34 cellular contexts compared by ENCODE assay signal in genomic region chr5:122377023-122377422, GRCh38.
A peak's percentile ranks its signal among the peaks of the same experiment; 100 is the strongest.
DNase-seq lines count a peak whose midpoint lies in the region; ATAC-seq and TF ChIP-seq lines count a peak whose summit lies in the region.
"Had no signal": no experiment of that assay in that cellular context is flagged by ENCODE, and none has a peak within 500 bp of the region (broad histone marks: within the 10 kb centered on the region; RNA-seq: fewer than 3 reads in every experiment).

No MANE protein-coding gene starts in this region.

- CTCF ChIA-PET in MCF 10A (lab: Yijun Ruan, JAX), result interaction anchor here (0.7 kb wide), 1 partner anchor 647 kb away, joined by 3 read pairs; no protein-coding TSS in a partner anchor

- intact Hi-C loops in MCF 10A (cut with micrococcal nuclease) (no loop called here), breast epithelium (cut with DNase I; ENCODE audit: low total_unique reads) (no loop called here), aorta (cut with DNase I) (no loop called here)

- 82 to 88% methylated on average over 1 of the region's 1 CpG for WGBS in aorta, 2 donors
- 64 to 70% methylated on average over 1 of the region's 1 CpG for WGBS in tibial nerve, 2 donors

- H3K27ac Mint-ChIP-seq in MCF 10A (ENCODE audit: low read depth, unreplicated experiment), result no peak overlapping the region
- H3K27ac Mint-ChIP-seq: activated T-cell treated with anti-CD3 and anti-CD28 coated beads, Interleukin-2, amount 50 U/mL, for 72 hours; B cell; CD8-positive, alpha-beta T cell; HFFc6; immature natural killer cell; naive B cell had no signal

- no peaks in the 10 kb centered on the region for H3K27me3 Mint-ChIP-seq in MCF 10A (ENCODE audit: insufficient read depth, unreplicated experiment)
- H3K27me3 Mint-ChIP-seq: B cell, naive B cell had no signal

- H3K4me1 Mint-ChIP-seq in MCF 10A (ENCODE audit: insufficient read depth, unreplicated experiment), result peaks cover 15% of the 10 kb centered on the region
- H3K4me1 Mint-ChIP-seq: B cell, immature natural killer cell, naive B cell had no signal

- POLR2A ChIA-PET in MCF 10A (lab: Yijun Ruan, JAX), result interaction anchor here (0.9 to 1.0 kb wide), 2 partner anchors 10 to 30 kb away, joined by 3 to 4 read pairs; no protein-coding TSS in a partner anchor

- no peaks in the 10 kb centered on the region for H3K36me3 Mint-ChIP-seq in MCF 10A (ENCODE audit: insufficient read depth, unreplicated experiment)
- H3K36me3 Mint-ChIP-seq: CD8-positive, alpha-beta T cell; immature natural killer cell; naive B cell had no signal

- TF ChIP-seq POLR2A in breast epithelium (IDR thresholded peaks at IDR 0.05), result no peak
- no peak for TF ChIP-seq POLR2A in tibial nerve (IDR thresholded peaks at IDR 0.05)

- no peaks in the 10 kb centered on the region for H3K9me3 Mint-ChIP-seq in MCF 10A (ENCODE audit: unreplicated experiment)
- H3K9me3 Mint-ChIP-seq: activated T-cell treated with anti-CD3 and anti-CD28 coated beads, Interleukin-2, amount 50 U/mL, for 72 hours; HFFc6 had no signal

- H3K9me3 ChIP-seq in breast epithelium, result no peaks in the 10 kb centered on the region
- H3K9me3 ChIP-seq in aorta (ENCODE audit: control insufficient read depth, low read length), result no peaks in the 10 kb centered on the region
- no peaks in the 10 kb centered on the region for H3K9me3 ChIP-seq in tibial nerve
- H3K9me3 ChIP-seq: adrenal gland, colonic mucosa, gastroesophageal sphincter, left lung, neutrophil, prostate gland, testis had no signal

- no TSS peak for BruUV-seq in MCF 10A (replicated peaks; lab: Mats Ljungman, UMichigan)

- TF ChIP-seq EP300 in tibial nerve (IDR thresholded peaks at IDR 0.05), result no peak

- ATAC-seq in aorta (ENCODE audit: low FRiP score) (peak; percentile 36), HG02623 (IDR thresholded peaks at IDR 0.05; ENCODE audit: unreplicated experiment) (no peak), GM21447 (IDR thresholded peaks at IDR 0.05; ENCODE audit: unreplicated experiment) (no peak)
- ATAC-seq: activated T-cell treated with anti-CD3 and anti-CD28 coated beads, Interleukin-2, amount 50 U/mL, for 72 hours; CD8-positive, alpha-beta T cell; gastroesophageal sphincter; HepG2; left lung had no signal

- DNase-seq in MCF 10A (ENCODE audit: unreplicated experiment) (peak; percentile 42), breast epithelium (ENCODE audit: low spot score in 2 of 2) (no peak), OCI-M1 (lab: John Stamatoyannopoulos, UW) (peak; percentile 1), fibroblast of peridontal ligament (ENCODE audit: extremely low read depth) (peak; percentile 48), aorta (no peak), tibial nerve (ENCODE audit: low spot score in 2 of 2) (no peak)
- DNase-seq: activated naive CD4-positive, alpha-beta T cell treated with Interleukin-2 at 50 U/mL for 16 hours; activated T-cell treated with anti-CD3 and anti-CD28 coated beads, Interleukin-2, amount 50 U/mL, for 72 hours; adrenal gland; brain microvascular endothelial cell; CD8-positive, alpha-beta T cell; colonic mucosa; DMS 273 treated with DMSO at 0.1 percent for 48 hours; effector memory CD4-positive, alpha-beta T cell; GOT3; HFFc6; immature natural killer cell; left lung; naive B cell; NCI-H2029 treated with DMSO at 0.1 percent for 48 hours; NCI-H2227 treated with DMSO at 0.1 percent for 48 hours; NCI-H69; stimulated activated naive CD4-positive, alpha-beta T cell treated with Interleukin-2 at 50 U/mL for 16 hours; SW 1271; T1000; testis had no signal

- H3K4me3 ChIP-seq in breast epithelium, result no peak overlapping the region
- H3K4me3 ChIP-seq in aorta (ENCODE audit: low read length in 2 of 2), result no peak overlapping the region
- H3K4me3 ChIP-seq in tibial nerve, result no peak overlapping the region
- H3K4me3 ChIP-seq: adrenal gland, colonic mucosa, gastroesophageal sphincter, hepatocyte, left lung, prostate gland, testis had no signal

- H3K36me3 ChIP-seq in breast epithelium (no peaks in the 10 kb centered on the region), aorta (ENCODE audit: control insufficient read depth in 1 of 2, insufficient read depth in 2 of 2, low read length in 1 of 2) (no peaks in the 10 kb centered on the region), tibial nerve (no peaks in the 10 kb centered on the region)
- H3K36me3 ChIP-seq: adrenal gland, brain microvascular endothelial cell, colonic mucosa, gastroesophageal sphincter, left lung, neutrophil, prostate gland had no signal

- H3K27ac ChIP-seq in breast epithelium (no peak overlapping the region), aorta (ENCODE audit: low read depth in 1 of 2, low read length in 2 of 2) (no peak overlapping the region), tibial nerve (no peak overlapping the region)
- H3K27ac ChIP-seq: adrenal gland, brain microvascular endothelial cell, colonic mucosa, gastroesophageal sphincter, hepatocyte, left lung, neutrophil, prostate gland, testis had no signal

- no peak overlapping the region for H3K4me3 Mint-ChIP-seq in MCF 10A (ENCODE audit: unreplicated experiment)
- H3K4me3 Mint-ChIP-seq: activated T-cell treated with anti-CD3 and anti-CD28 coated beads, Interleukin-2, amount 50 U/mL, for 72 hours; B cell; CD8-positive, alpha-beta T cell; HFFc6; immature natural killer cell; naive B cell had no signal

- no peaks in the 10 kb centered on the region for H3K27me3 ChIP-seq in breast epithelium
- H3K27me3 ChIP-seq in aorta (ENCODE audit: control insufficient read depth in 1 of 2, insufficient read depth in 2 of 2, low read length in 1 of 2), result no peaks in the 10 kb centered on the region
- no peaks in the 10 kb centered on the region for H3K27me3 ChIP-seq in tibial nerve
- H3K27me3 ChIP-seq: adrenal gland, brain microvascular endothelial cell, colonic mucosa, gastroesophageal sphincter, hepatocyte, left lung, neutrophil, testis had no signal

- H3K4me1 ChIP-seq in breast epithelium (no peaks in the 10 kb centered on the region), aorta (ENCODE audit: control insufficient read depth in 1 of 2, insufficient read depth in 2 of 2, low read length in 2 of 2) (peaks cover 1 to 5% of the 10 kb centered on the region in 2 donors), tibial nerve (peaks cover 0 to 10% (median 0%) of the 10 kb centered on the region in 4 donors)
- H3K4me1 ChIP-seq: adrenal gland, colonic mucosa, left lung, prostate gland, testis had no signal

- TF ChIP-seq CTCF in MCF 10A (IDR thresholded peaks at IDR 0.05; ENCODE audit: unreplicated experiment) (no peak), breast epithelium (IDR thresholded peaks at IDR 0.05) (no peak), tibial nerve (IDR thresholded peaks at IDR 0.05) (no peak)

Comparison
In these comparisons a context has a peak if more than half of its experiments do, and no peak if none do; other contexts are left out.
1. DNase-seq: peak in MCF 10A (single experiment), OCI-M1 (single experiment) and fibroblast of peridontal ligament (single experiment); none in breast epithelium (0 of 2), aorta (0 of 2) and tibial nerve (0 of 2).